Comparison of ENCODE assay signal across 26 cellular contexts in genomic region chr3:36032180-36032895, GRCh38.
"Had no signal": no experiment of that assay in that cellular context is flagged by ENCODE, and none has a peak within 500 bp of the region (broad histone marks: within the 10 kb centered on the region; RNA-seq: fewer than 3 reads in every experiment).

No MANE protein-coding gene starts in this region.

- H3K36me3 ChIP-seq: brain microvascular endothelial cell, left ventricle myocardium inferior, thoracic aorta, uterus had no signal

- H3K4me1 ChIP-seq: left ventricle myocardium inferior, uterus had no signal

- DNase-seq: activated CD4-positive, alpha-beta memory T cell treated with anti-CD3 and anti-CD28 coated beads for 36 hours; activated CD4-positive, alpha-beta T cell treated with anti-CD3 and anti-CD28 coated beads, Interleukin-2, amount 10 ng/mL, durations not matched to agents 24 days and 14 days; activated CD4-positive, CD25-positive, alpha-beta regulatory T cell treated with anti-CD3 and anti-CD28 coated beads, Interleukin-2, amount 50 U/mL, for 72 hours; activated gamma-delta T cell treated with Interleukin-2 at 50 U/mL for 16 hours; activated naive CD4-positive, alpha-beta T cell treated with anti-CD3 and anti-CD28 coated beads, Interleukin-2, amount 50 U/mL, for 16 hours; activated T-cell treated with anti-CD3 and anti-CD28 coated beads, Interleukin-2, amount 50 U/mL, for 4 hours; amniotic stem cell; brain microvascular endothelial cell; dorsolateral prefrontal cortex; effector memory CD4-positive, alpha-beta T cell; islet precursor cell; left ventricle myocardium inferior; mesendoderm; natural killer cell; posterior cingulate gyrus; stimulated activated CD4-positive, alpha-beta T cell treated with anti-CD3 and anti-CD28 coated beads, Interleukin-12 subunit alpha, Interleukin-12 subunit beta, amount 100 ng/mL, for 4 hours; stimulated activated CD4-positive, alpha-beta T cell treated with anti-CD3 and anti-CD28 coated beads, Interleukin-4, amount 100 ng/mL, for 1 hour; stimulated activated naive CD8-positive, alpha-beta T cell treated with anti-CD3 and anti-CD28 coated beads, Interleukin-15, Interleukin-2, amounts not matched to agents 100 U/mL and 50 U/mL, for 24 hours; uterus had no signal

- H3K27ac ChIP-seq: brain microvascular endothelial cell, coronary artery, dorsolateral prefrontal cortex, hepatocyte, left ventricle myocardium inferior, skin epidermis, thoracic aorta, uterus had no signal

- H3K27me3 ChIP-seq: brain microvascular endothelial cell, dorsolateral prefrontal cortex, hepatocyte, uterus had no signal

- H3K4me3 ChIP-seq: coronary artery, dorsolateral prefrontal cortex, hepatocyte, left ventricle myocardium inferior, lung, skin epidermis, thoracic aorta, uterus had no signal

- H3K9me3 ChIP-seq: thoracic aorta, uterus had no signal

- ATAC-seq: activated T-cell treated with anti-CD3 and anti-CD28 coated beads, Interleukin-2, amount 50 U/mL, for 4 hours; activated T-helper 17 cell treated with anti-CD3 and anti-CD28 coated beads, Interleukin-2, amount 50 U/mL, for 72 hours; natural killer cell; sciatic nerve; stimulated activated naive CD8-positive, alpha-beta T cell treated with anti-CD3 and anti-CD28 coated beads, Interleukin-15, Interleukin-2, amounts not matched to agents 100 U/mL and 50 U/mL, for 24 hours had no signal
